ENCODE assay signal across 10 cellular contexts in the genomic region with DNA sequence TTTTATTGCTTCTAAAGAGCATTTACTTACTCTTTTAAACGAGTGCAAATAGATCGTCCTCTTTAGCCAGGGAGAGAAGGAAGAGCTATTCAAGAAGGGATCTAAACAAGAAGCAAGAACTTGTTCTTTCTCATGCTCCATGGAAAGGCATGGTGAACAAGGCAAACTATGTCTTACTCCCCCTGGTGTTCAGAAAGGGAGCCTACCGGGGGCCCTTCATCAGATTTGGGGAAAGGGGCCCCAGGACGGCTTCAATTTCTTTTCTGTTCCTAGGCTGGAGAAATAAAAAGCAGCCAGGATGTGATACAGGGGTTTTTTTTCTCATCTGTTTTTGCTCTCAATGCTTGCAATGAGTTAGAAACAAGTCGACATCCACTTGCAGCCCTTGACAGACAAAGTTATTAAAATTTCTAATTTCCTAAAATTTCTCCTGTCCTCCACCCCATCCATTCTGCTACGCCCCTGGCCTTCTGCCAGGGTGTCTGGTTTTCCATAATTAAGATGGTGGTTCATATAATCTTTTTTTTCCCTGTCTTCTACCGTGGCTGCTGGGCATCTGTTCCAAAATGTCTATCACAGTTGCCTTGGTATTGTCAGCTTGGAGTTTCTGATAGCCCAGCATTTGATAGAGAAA.
DNase-seq lines count a peak whose midpoint lies in the region; ATAC-seq and TF ChIP-seq lines count a peak whose summit lies in the region.
"Had no signal": no experiment of that assay in that cellular context is flagged by ENCODE, and none has a peak within 500 bp of the region (broad histone marks: within the 10 kb centered on the region; RNA-seq: fewer than 3 reads in every experiment).

No MANE protein-coding gene starts in this region.

- peaks cover 50% of the 10 kb centered on the region for H3K4me1 Mint-ChIP-seq in Calu3 (ENCODE audit: low read depth, unreplicated experiment)
- no peaks in the 10 kb centered on the region for H3K4me1 Mint-ChIP-seq in memory B cell
- H3K4me1 Mint-ChIP-seq: T-cell had no signal

- H3K4me3 Mint-ChIP-seq in Calu3 (ENCODE audit: low read depth, unreplicated experiment), result no peak overlapping the region
- H3K4me3 Mint-ChIP-seq in memory B cell, result no peak overlapping the region
- H3K4me3 Mint-ChIP-seq: naive thymus-derived CD8-positive, alpha-beta T cell; T-cell had no signal

- peak; percentile 91 for TF ChIP-seq CTCF in Calu3 (IDR thresholded peaks at IDR 0.05; ENCODE audit: unreplicated experiment)
- TF ChIP-seq CTCF in brain microvascular endothelial cell (IDR thresholded peaks at IDR 0.05; ENCODE audit: low read depth, low read length, missing control alignments), result peak; percentile 83

- DNase-seq in Calu3 (peak; percentile 72), NCI-H345 treated with DMSO at 0.1 percent for 48 hours (lab: John Stamatoyannopoulos, UW; ENCODE audit: unreplicated experiment) (peak; percentile 6), brain microvascular endothelial cell (peak; percentile 15), memory B cell (ENCODE audit: low spot score in 2 of 2) (peak; percentile 16 to 19), hippocampal formation (lab: John Stamatoyannopoulos, UW) (no peak)

- no TSS peak for BruUV-seq in Calu3 (replicated peaks; lab: Mats Ljungman, UMichigan)

- H3K4me3 ChIP-seq in brain microvascular endothelial cell (ENCODE audit: low read depth, low read length), result no peak overlapping the region

- H3K27ac ChIP-seq in brain microvascular endothelial cell, result no peak overlapping the region

- H3K9me3 Mint-ChIP-seq in Calu3 (ENCODE audit: low read depth, unreplicated experiment), result no peaks in the 10 kb centered on the region
- no peaks in the 10 kb centered on the region for H3K9me3 Mint-ChIP-seq in memory B cell
- H3K9me3 Mint-ChIP-seq: naive thymus-derived CD8-positive, alpha-beta T cell; T-cell had no signal

- CTCF ChIA-PET in Calu3 (lab: Charles Lee), result interaction anchor here (0.6 to 1.8 kb wide), 18 partner anchors 9 to 330 kb away, joined by 3 to 13 read pairs (median 3); no protein-coding TSS in a partner anchor

- in situ Hi-C loops in brain microvascular endothelial cell (cut with HindIII; ENCODE audit: low pct_ligation_motif_present, low sequenced_read_pairs), result no loop called here

- ATAC-seq in GM21529 (IDR thresholded peaks at IDR 0.05; ENCODE audit: unreplicated experiment), result peak; percentile 67
- ATAC-seq in memory B cell (ENCODE audit: low read depth), result no peak
- no peak for ATAC-seq in GM18861 (IDR thresholded peaks at IDR 0.05; ENCODE audit: unreplicated experiment)
- ATAC-seq in HG03159 (IDR thresholded peaks at IDR 0.05; ENCODE audit: unreplicated experiment), result no peak
- ATAC-seq: naive thymus-derived CD8-positive, alpha-beta T cell; T-cell had no signal

- no peaks in the 10 kb centered on the region for H3K27me3 ChIP-seq in brain microvascular endothelial cell (replicated peaks)

- H3K36me3 Mint-ChIP-seq in Calu3 (ENCODE audit: insufficient read depth, unreplicated experiment), result peaks cover 6% of the 10 kb centered on the region
- no peaks in the 10 kb centered on the region for H3K36me3 Mint-ChIP-seq in memory B cell
- H3K36me3 Mint-ChIP-seq: naive thymus-derived CD8-positive, alpha-beta T cell; T-cell had no signal

- H3K27me3 Mint-ChIP-seq in Calu3 (ENCODE audit: unreplicated experiment), result no peaks in the 10 kb centered on the region
- H3K27me3 Mint-ChIP-seq in memory B cell, result peaks cover 10% of the 10 kb centered on the region

- H3K36me3 ChIP-seq in brain microvascular endothelial cell (replicated peaks), result no peaks in the 10 kb centered on the region

- intact Hi-C loops in Calu3 (cut with micrococcal nuclease; ENCODE audit: unreplicated experiment), result loop anchor here (1.0 to 5.0 kb wide), 2 partner anchors 226 to 237 kb away; no protein-coding TSS in a partner anchor

- H3K27ac Mint-ChIP-seq in Calu3 (ENCODE audit: unreplicated experiment) (no peak overlapping the region), memory B cell (no peak overlapping the region)
- H3K27ac Mint-ChIP-seq: naive thymus-derived CD8-positive, alpha-beta T cell; T-cell had no signal

Comparison
In these comparisons a context has a peak if more than half of its experiments do, and no peak if none do; other contexts are left out.
1. DNase-seq: peak in Calu3 (single experiment), NCI-H345 treated with DMSO at 0.1 percent for 48 hours (single experiment), brain microvascular endothelial cell (single experiment) and memory B cell (2 of 2); none in hippocampal formation (0 of 2).